In genomic region chr15:85453144-85453872, GRCh38 we compare ENCODE assay signal across 12 cellular contexts.
A peak's percentile ranks its signal among the peaks of the same experiment; 100 is the strongest.
DNase-seq lines count a peak whose midpoint lies in the region; ATAC-seq and TF ChIP-seq lines count a peak whose summit lies in the region.
"Had no signal": no experiment of that assay in that cellular context is flagged by ENCODE, and none has a peak within 500 bp of the region (broad histone marks: within the 10 kb centered on the region; RNA-seq: fewer than 3 reads in every experiment).

No MANE protein-coding gene starts in this region.

- no peaks in the 10 kb centered on the region for H3K27me3 Mint-ChIP-seq in activated naive CD8-positive, alpha-beta T cell
- H3K27me3 Mint-ChIP-seq: T-cell had no signal

- peaks cover 8% of the 10 kb centered on the region; the same call in 1 of the 2 replicates for H4K20me1 ChIP-seq in PC-9 (ENCODE audit: insufficient read depth)

- no peak for TF ChIP-seq CTCF in PC-9 (conservative IDR thresholded peaks at IDR 0.05)

- H3F3A ChIP-seq in PC-9 (ENCODE audit: insufficient read depth, low read depth), result peaks cover 15% of the 10 kb centered on the region

- BruUV-seq in PC-9 (replicated peaks; lab: Mats Ljungman, UMichigan), result no TSS peak

- no peak overlapping the region for H2AFZ ChIP-seq in PC-9

- no peaks in the 10 kb centered on the region for H3K9me3 ChIP-seq in right cardiac atrium (ENCODE audit: control insufficient read depth, low read length)
- peaks cover 14% of the 10 kb centered on the region; the same call in 1 of the 2 replicates for H3K9me3 ChIP-seq in PC-9 (ENCODE audit: insufficient read depth, low read depth)
- H3K9me3 ChIP-seq: pancreas had no signal

- intact Hi-C loops in Right ventricle myocardium inferior (cut with DNase I) (no loop called here), cardiac septum (cut with DNase I) (loop anchor here (5.0 kb wide), 1 partner anchor 51 kb away; no protein-coding TSS in a partner anchor), right cardiac atrium (cut with DNase I) (no loop called here), PC-9 (cut with micrococcal nuclease; ENCODE audit: unreplicated experiment) (no loop called here)

- ATAC-seq in Right ventricle myocardium inferior, result peak; percentile 26
- peak; percentile 25 to 37 for ATAC-seq in right cardiac atrium
- ATAC-seq in GM18861 (IDR thresholded peaks at IDR 0.05; ENCODE audit: unreplicated experiment), result no peak
- ATAC-seq in HG03432 (IDR thresholded peaks at IDR 0.05; ENCODE audit: unreplicated experiment), result no peak
- ATAC-seq: T-cell had no signal

- CTCF ChIA-PET in PC-9 (lab: Charles Lee), result no interaction called here

- 89% methylated on average over 5 of the region's 5 CpGs for WGBS in right cardiac atrium

- H3K9me3 Mint-ChIP-seq in activated naive CD8-positive, alpha-beta T cell (ENCODE audit: low read depth), result peaks cover 19% of the 10 kb centered on the region

- DNase-seq in Right ventricle myocardium inferior (ENCODE audit: missing footprints) (no peak), cardiac septum (ENCODE audit: low spot score) (no peak), right cardiac atrium (no peak), DMS53 (lab: John Stamatoyannopoulos, UW) (no peak), PC-9 (no peak)
- DNase-seq: activated CD4-positive, CD25-positive, alpha-beta regulatory T cell treated with anti-CD3 and anti-CD28 coated beads, Interleukin-2, amount 50 U/mL, for 72 hours; activated T-cell treated with anti-CD3 and anti-CD28 coated beads, Interleukin-2, amount 50 U/mL, for 48 hours; pancreas; T-cell had no signal

- POLR2A ChIA-PET in PC-9 (lab: Charles Lee; ENCODE audit: unreplicated experiment), result no interaction called here

- no peak overlapping the region for H3K4me3 Mint-ChIP-seq in activated naive CD8-positive, alpha-beta T cell
- H3K4me3 Mint-ChIP-seq: T-cell had no signal

- peaks cover 14% of the 10 kb centered on the region; the same call in 1 of the 2 replicates for H3K36me3 ChIP-seq in PC-9 (ENCODE audit: low read depth)
- H3K36me3 ChIP-seq: pancreas had no signal

- H3K27me3 ChIP-seq in right cardiac atrium (ENCODE audit: control insufficient read depth, insufficient read depth) (no peaks in the 10 kb centered on the region), PC-9 (ENCODE audit: insufficient read depth, low read depth) (no peaks in the 10 kb centered on the region)
- H3K27me3 ChIP-seq: pancreas had no signal

- H3K79me2 ChIP-seq in PC-9 (ENCODE audit: low read depth), result peaks cover 93% of the 10 kb centered on the region

- peaks cover 9% of the 10 kb centered on the region for H3K4me1 ChIP-seq in right cardiac atrium (ENCODE audit: control insufficient read depth, insufficient read depth, low read length)
- peaks cover 7% of the 10 kb centered on the region; the same call in 1 of the 2 replicates for H3K4me1 ChIP-seq in PC-9 (replicated peaks; ENCODE audit: insufficient read depth)

- peaks cover 69% of the 10 kb centered on the region for H3K4me1 Mint-ChIP-seq in activated naive CD8-positive, alpha-beta T cell (ENCODE audit: low read depth)

- H3K27ac ChIP-seq in right cardiac atrium (ENCODE audit: low read length), result peak overlapping the region; percentile 43
- H3K27ac ChIP-seq in PC-9, result no peak overlapping the region
- H3K27ac ChIP-seq: pancreas had no signal

- no peaks in the 10 kb centered on the region for H3K9me2 ChIP-seq in PC-9 (ENCODE audit: insufficient read depth)

- H3K36me3 Mint-ChIP-seq in activated naive CD8-positive, alpha-beta T cell, result peaks cover 21% of the 10 kb centered on the region

- H3K4me2 ChIP-seq in PC-9, result no peak overlapping the region

- H3K4me3 ChIP-seq in right cardiac atrium (ENCODE audit: low read length) (no peak overlapping the region), PC-9 (no peak overlapping the region)
- H3K4me3 ChIP-seq: pancreas had no signal

- peak overlapping the region; percentile 47 for H3K27ac Mint-ChIP-seq in activated naive CD8-positive, alpha-beta T cell

Comparison
In these comparisons a context has a peak if more than half of its experiments do, and no peak if none do; other contexts are left out.
1. ATAC-seq: peak in Right ventricle myocardium inferior (single experiment) and right cardiac atrium (2 of 2); none in GM18861 (single experiment) and HG03432 (single experiment).